ENCODE assay signal across 12 cellular contexts in genomic region chr3:193030276-193030675, GRCh38.
DNase-seq lines count a peak whose midpoint lies in the region; ATAC-seq and TF ChIP-seq lines count a peak whose summit lies in the region.
"Had no signal": no experiment of that assay in that cellular context is flagged by ENCODE, and none has a peak within 500 bp of the region (broad histone marks: within the 10 kb centered on the region; RNA-seq: fewer than 3 reads in every experiment).

No MANE protein-coding gene starts in this region.

- peak; percentile 47 for DNase-seq in ELR (ENCODE audit: low read depth)
- peak; percentile 67 for DNase-seq in NCI-H1105 (lab: John Stamatoyannopoulos, UW)
- DNase-seq in glomerular visceral epithelial cell (ENCODE audit: extremely low spot score) = peak; percentile 30
- DNase-seq in RKO (ENCODE audit: low spot score) = no peak
- no peak for DNase-seq in NCI-H524 treated with DMSO at 0.1 percent for 48 hours (lab: John Stamatoyannopoulos, UW)
- DNase-seq: activated CD8-positive, alpha-beta memory T cell treated with anti-CD3 and anti-CD28 coated beads, Interleukin-2, amount 10 ng/mL, durations not matched to agents 7 days and 5 days; activated naive CD4-positive, alpha-beta T cell treated with anti-CD3 and anti-CD28 coated beads for 36 hours; esophagus squamous epithelium; occipital lobe; substantia nigra had no signal

- ATAC-seq in SK-N-SH treated with all-trans-retinoic acid at 6 μM for 48 hours = peak; percentile 72
- ATAC-seq in GM19463 (IDR thresholded peaks at IDR 0.05; ENCODE audit: unreplicated experiment) = no peak
- ATAC-seq: activated CD8-positive, alpha-beta memory T cell treated with anti-CD3 and anti-CD28 coated beads, Interleukin-2, amount 10 ng/mL, durations not matched to agents 7 days and 5 days had no signal

TF ChIP-seq in SK-N-SH treated with all-trans-retinoic acid at 6 μM for 48 hours, 23 proteins besides CTCF, POLR2A, EP300 and RAD21:
- TF ChIP-seq TOX (CRISPR knock-in tag; IDR thresholded peaks at IDR 0.05; ENCODE audit: borderline replicate concordance) (no peak), GLIS3 (CRISPR knock-in tag; IDR thresholded peaks at IDR 0.05) (no peak), ZNF70 (CRISPR knock-in tag; IDR thresholded peaks at IDR 0.05) (no peak), ISL1 (CRISPR knock-in tag; IDR thresholded peaks at IDR 0.05) (no peak), ZFP3 (CRISPR knock-in tag; IDR thresholded peaks at IDR 0.05) (no peak), ZNF565 (CRISPR knock-in tag; conservative IDR thresholded peaks at IDR 0.05; ENCODE audit: low read depth) (no peak), TCF4 (CRISPR knock-in tag; IDR thresholded peaks at IDR 0.05; ENCODE audit: borderline replicate concordance) (no peak), PPARA (CRISPR knock-in tag; IDR thresholded peaks at IDR 0.05; ENCODE audit: borderline replicate concordance) (no peak), CSRNP3 (CRISPR knock-in tag; IDR thresholded peaks at IDR 0.05) (no peak), OSR1 (CRISPR knock-in tag; IDR thresholded peaks at IDR 0.05) (no peak), PATZ1 (CRISPR knock-in tag; IDR thresholded peaks at IDR 0.05; ENCODE audit: borderline replicate concordance) (no peak), CREB5 (CRISPR knock-in tag; IDR thresholded peaks at IDR 0.05; ENCODE audit: low read depth) (no peak), ESRRG (CRISPR knock-in tag; IDR thresholded peaks at IDR 0.05) (no peak), SNAI2 (CRISPR knock-in tag; IDR thresholded peaks at IDR 0.05) (no peak)

Comparison
In these comparisons a context has a peak if more than half of its experiments do, and no peak if none do; other contexts are left out.
1. DNase-seq: peak in ELR (single experiment), NCI-H1105 (single experiment) and glomerular visceral epithelial cell (single experiment); none in RKO (single experiment) and NCI-H524 treated with DMSO at 0.1 percent for 48 hours (single experiment).